Comparison of ENCODE assay signal across 14 cellular contexts in genomic region chr3:46433841-46434240, GRCh38.
DNase-seq lines count a peak whose midpoint lies in the region; TF ChIP-seq lines count a peak whose summit lies in the region.
"Had no signal": no experiment of that assay in that cellular context is flagged by ENCODE, and none has a peak within 500 bp of the region (broad histone marks: within the 10 kb centered on the region; RNA-seq: fewer than 3 reads in every experiment).

No MANE protein-coding gene starts in this region.

- H3F3A ChIP-seq in Loucy (ENCODE audit: low read depth): no peaks in the 10 kb centered on the region

- no peak for TF ChIP-seq CTCF in Loucy (conservative IDR thresholded peaks at IDR 0.05; ENCODE audit: low read length)
- no peak for TF ChIP-seq CTCF in neutrophil (IDR thresholded peaks at IDR 0.05)

- no peaks in the 10 kb centered on the region for H3K9me2 ChIP-seq in Loucy (replicated peaks; ENCODE audit: low read depth, low read length)

- DNase-seq in erythroblast (lab: John Stamatoyannopoulos, UW): peak; percentile 24 to 45
- no peak for DNase-seq in epidermal melanocyte (ENCODE audit: insufficient read length, low spot score)
- no peak for DNase-seq in iPS-NIHi7 (ENCODE audit: extremely low spot score)
- DNase-seq in germinal center (ENCODE audit: low spot score): no peak
- DNase-seq: CD4-positive, CD25-positive, alpha-beta regulatory T cell; CD8-positive, alpha-beta memory T cell; COR-L47; DMS 273 treated with DMSO at 0.1 percent for 48 hours; DMS53; GM23248 had no signal

- TF ChIP-seq POLR2A in erythroblast (IDR thresholded peaks at IDR 0.05; ENCODE audit: low read length): no peak

- H3K4me3 ChIP-seq in Loucy (ENCODE audit: low read length, poor library complexity, severe bottlenecking): peak overlapping the region; percentile 18
- H3K4me3 ChIP-seq in neutrophil (ENCODE audit: low read depth in 1 of 2, low read length in 1 of 2): no peak overlapping the region
- H3K4me3 ChIP-seq: BLaER1 treated with 17β-estradiol and CSF1 and Interleukin-3, amounts not matched to agents 10 nM and 100 nM; GM23248; HAP-1 had no signal

- peak overlapping the region; percentile 18 for H3K9ac ChIP-seq in Loucy (ENCODE audit: low read depth, low read length, poor library complexity, severe bottlenecking)
- H3K9ac ChIP-seq: BLaER1 treated with 17β-estradiol and CSF1 and Interleukin-3, amounts not matched to agents 10 nM and 100 nM; GM23248 had no signal

- H3K79me2 ChIP-seq in Loucy (ENCODE audit: insufficient read depth, low read length): no peaks in the 10 kb centered on the region

- H3K9me3 ChIP-seq in Loucy (ENCODE audit: insufficient read depth, low read depth, low read length) (no peaks in the 10 kb centered on the region; the same call in 1 of the 2 replicates), neutrophil (no peaks in the 10 kb centered on the region)
- H3K9me3 ChIP-seq: HAP-1 had no signal

- H3K4me1 ChIP-seq in Loucy (ENCODE audit: insufficient read depth, low read length, poor library complexity, severe bottlenecking) (peaks cover 47% of the 10 kb centered on the region), neutrophil (ENCODE audit: control insufficient read depth in 1 of 2, insufficient read depth in 1 of 2, low read depth in 1 of 2, low read length in 1 of 2) (no peaks in the 10 kb centered on the region)
- H3K4me1 ChIP-seq: HAP-1 had no signal

- H3K36me3 ChIP-seq in Loucy (ENCODE audit: insufficient read depth, low read length) (no peaks in the 10 kb centered on the region), neutrophil (peaks cover 100% of the 10 kb centered on the region)
- H3K36me3 ChIP-seq: BLaER1 treated with 17β-estradiol and CSF1 and Interleukin-3, amounts not matched to agents 10 nM and 100 nM; HAP-1 had no signal

- peak overlapping the region; percentile 88 for H3K27ac ChIP-seq in neutrophil
- H3K27ac ChIP-seq: GM23248 had no signal

- no peaks in the 10 kb centered on the region for H4K20me1 ChIP-seq in Loucy (ENCODE audit: insufficient read depth, low read length, poor library complexity, severe bottlenecking)
- H4K20me1 ChIP-seq: BLaER1 treated with 17β-estradiol and CSF1 and Interleukin-3, amounts not matched to agents 10 nM and 100 nM had no signal

- peak overlapping the region; percentile 48 for H3K4me2 ChIP-seq in Loucy (ENCODE audit: low read depth, low read length, poor library complexity, severe bottlenecking)

- no peaks in the 10 kb centered on the region for H3K27me3 ChIP-seq in Loucy (ENCODE audit: insufficient read depth, low read length, poor library complexity, severe bottlenecking)
- no peaks in the 10 kb centered on the region for H3K27me3 ChIP-seq in neutrophil
- H3K27me3 ChIP-seq: BLaER1 treated with 17β-estradiol and CSF1 and Interleukin-3, amounts not matched to agents 10 nM and 100 nM had no signal

- no peak overlapping the region for H2AFZ ChIP-seq in Loucy (ENCODE audit: low read length)
- H2AFZ ChIP-seq: GM23248 had no signal

Comparison
In these comparisons a context has a peak if more than half of its experiments do, and no peak if none do; other contexts are left out.
1. DNase-seq: peak in erythroblast (2 of 2); none in epidermal melanocyte (single experiment), iPS-NIHi7 (single experiment) and germinal center (single experiment).